In genomic region chr10:119305860-119306513, GRCh38 we compare ENCODE assay signal across 8 cellular contexts.
DNase-seq lines count a peak whose midpoint lies in the region; ATAC-seq and TF ChIP-seq lines count a peak whose summit lies in the region.

No MANE protein-coding gene starts in this region.

- H3K9me3 Mint-ChIP-seq in activated naive CD8-positive, alpha-beta T cell (ENCODE audit: low read depth) = no peaks in the 10 kb centered on the region

- DNase-seq in CD1c-positive myeloid dendritic cell (ENCODE audit: extremely low spot score) (peak; percentile 60), SKM-1 treated with dmso at 0.1 percent for 144 hours (lab: John Stamatoyannopoulos, UW; ENCODE audit: unreplicated experiment) (peak; percentile 67), kidney epithelial cell (ENCODE audit: low read depth) (peak; percentile 100), middle frontal gyrus (ENCODE audit: extremely low spot score, low spot score) (no peak)
- peak; percentile 65 to 92 for DNase-seq in stimulated activated CD4-positive, alpha-beta T cell treated with anti-CD3 and anti-CD28 coated beads, Interleukin-4, amount 100 ng/mL, for 4 hours

- peaks cover 67% of the 10 kb centered on the region for H3K4me1 Mint-ChIP-seq in activated naive CD8-positive, alpha-beta T cell (ENCODE audit: low read depth)

- ATAC-seq in GM19395 (IDR thresholded peaks at IDR 0.05; ENCODE audit: unreplicated experiment) = peak; percentile 57
- ATAC-seq in HG03520 (IDR thresholded peaks at IDR 0.05; ENCODE audit: unreplicated experiment) = peak; percentile 49

- no peaks in the 10 kb centered on the region for H3K27me3 Mint-ChIP-seq in activated naive CD8-positive, alpha-beta T cell

- no peak for TF ChIP-seq CTCF in kidney epithelial cell (IDR thresholded peaks at IDR 0.05; ENCODE audit: insufficient read depth, low read length, poor library complexity, severe bottlenecking)

- no peaks in the 10 kb centered on the region for H3K27me3 ChIP-seq in kidney epithelial cell (ENCODE audit: control insufficient read depth, insufficient read depth, low read length)

- H3K27ac Mint-ChIP-seq in activated naive CD8-positive, alpha-beta T cell = peak overlapping the region; percentile 97

- no peaks in the 10 kb centered on the region for H3K36me3 ChIP-seq in kidney epithelial cell (ENCODE audit: control insufficient read depth, insufficient read depth, low read length)

- no peak overlapping the region for H3K4me3 ChIP-seq in kidney epithelial cell (ENCODE audit: low read depth, low read length)

- peaks cover 4% of the 10 kb centered on the region for H3K36me3 Mint-ChIP-seq in activated naive CD8-positive, alpha-beta T cell

- peak overlapping the region; percentile 82 for H3K4me3 Mint-ChIP-seq in activated naive CD8-positive, alpha-beta T cell
